In the genomic region with DNA sequence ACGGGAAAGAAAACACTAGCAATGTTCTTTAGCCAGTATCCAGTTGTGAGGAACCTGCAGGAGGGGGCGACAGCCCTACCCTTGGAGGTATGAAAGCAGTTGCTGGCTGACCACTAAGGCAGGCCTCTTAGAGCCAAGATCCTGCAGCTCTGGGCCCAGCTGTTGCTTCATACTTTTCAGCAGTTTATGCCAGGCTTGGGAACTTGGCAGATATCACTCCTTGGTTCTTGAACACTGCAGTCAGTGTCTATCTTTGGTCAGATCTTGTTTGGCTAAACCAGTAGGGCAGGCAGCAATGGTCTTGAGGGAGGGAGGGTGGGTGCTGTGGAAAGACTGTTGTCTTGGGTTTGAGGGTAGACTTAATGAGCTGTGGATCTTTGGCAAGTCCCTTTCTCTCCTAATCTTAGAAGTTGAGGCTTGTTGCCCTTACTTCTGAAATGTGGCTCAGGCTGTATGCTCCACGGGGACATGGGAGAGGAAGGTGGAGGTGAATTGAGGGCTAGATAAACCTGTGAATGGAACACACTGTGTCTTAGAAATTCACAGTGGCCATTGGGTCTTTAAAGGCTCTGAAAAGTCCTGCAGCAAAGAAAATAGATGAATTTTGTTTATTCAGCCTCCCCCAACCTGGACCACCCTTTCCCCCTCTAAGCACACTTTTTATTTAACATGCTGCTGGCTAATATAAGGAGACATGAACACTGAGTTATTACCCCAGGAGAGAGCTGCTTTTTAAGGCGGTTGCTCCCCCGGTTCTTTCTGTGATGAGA, we compare ENCODE assay signal across 19 cellular contexts. TPM values are rescaled to one million over a fixed set of nuclear protein-coding genes. Genes with fewer than 3 reads are reported as not detected.
A peak's percentile ranks its signal among the peaks of the same experiment; 100 is the strongest.
DNase-seq lines count a peak whose midpoint lies in the region; ATAC-seq, FAIRE-seq and TF ChIP-seq lines count a peak whose summit lies in the region.
"Had no signal": no experiment of that assay in that cellular context is flagged by ENCODE, and none has a peak within 500 bp of the region (broad histone marks: within the 10 kb centered on the region; RNA-seq: fewer than 3 reads in every experiment).

No MANE protein-coding gene starts in this region.

- no peak for DNase-seq in Right ventricle myocardium superior
- DNase-seq in left ventricle myocardium superior = no peak
- DNase-seq in K562 (ENCODE audit: extremely low read depth in 1 of 4, low spot score in 3 of 4) = no peak
- peak; percentile 10 for DNase-seq in medulla oblongata (ENCODE audit: extremely low spot score)
- DNase-seq in thoracic aorta (ENCODE audit: low spot score) = no peak
- DNase-seq in tibial nerve (ENCODE audit: low spot score in 2 of 2) = no peak
- DNase-seq in GM19239 (ENCODE audit: insufficient read length, low spot score) = no peak
- DNase-seq: activated naive CD4-positive, alpha-beta T cell treated with anti-CD3 and anti-CD28 coated beads, Interleukin-2, amount 50 U/mL, for 16 hours; GF-D8; immature natural killer cell; NCI-H1105; NK-92 treated with Interleukin-12 subunit alpha and Interleukin-12 subunit beta, amount 100 ng/mL, for 24 hours; stimulated activated naive B cell treated with anti-CD40 and anti-IgM and Interleukin-4, amounts not matched to agents 10 μg/mL and 1 μg/mL and 100 μg/mL, for 72 hours; T-helper 17 cell; uterus had no signal

- in situ Hi-C loops in K562 (cut with MboI) = no loop called here

- H3K27ac ChIP-seq in K562 (ENCODE audit: extremely low read depth, low read depth, low read length) (no peak overlapping the region), thoracic aorta (peak overlapping the region; percentile 72 to 74), tibial nerve (peak overlapping the region in 1 of 4 donors; percentile 45)
- H3K27ac ChIP-seq: neutrophil, uterus had no signal

- no peak overlapping the region for H2AFZ ChIP-seq in K562 (ENCODE audit: low read depth, low read length)

- ATAC-seq in Right ventricle myocardium superior (ENCODE audit: poor library complexity) = peak; percentile 41
- no peak for ATAC-seq in left ventricle myocardium superior
- ATAC-seq in K562 = no peak
- ATAC-seq in thoracic aorta (ENCODE audit: insufficient number of reproducible peaks, low FRiP score, low read depth) = peak; percentile 68
- no peak for ATAC-seq in HG03045 (IDR thresholded peaks at IDR 0.05; ENCODE audit: unreplicated experiment)
- ATAC-seq: activated CD4-positive, CD25-positive, alpha-beta regulatory T cell treated with anti-CD3 and anti-CD28 coated beads, Interleukin-2, amount 50 U/mL, for 24 hours; stimulated activated naive B cell treated with anti-CD40 and anti-IgM and Interleukin-4, amounts not matched to agents 10 μg/mL and 1 μg/mL and 100 μg/mL, for 72 hours; T-helper 17 cell had no signal

- CTCF ChIA-PET in K562 (lab: Yijun Ruan, JAX; ENCODE audit: low intra/inter-chr PET ratio) = no interaction called here

- no peak overlapping the region for H3K4me3 ChIP-seq in K562
- no peak overlapping the region for H3K4me3 ChIP-seq in thoracic aorta
- H3K4me3 ChIP-seq in tibial nerve = no peak overlapping the region
- H3K4me3 ChIP-seq: uterus had no signal

- peaks cover 1% of the 10 kb centered on the region; the same call in 1 of the 2 replicates for H4K20me1 ChIP-seq in K562 (replicated peaks; ENCODE audit: control insufficient read depth, insufficient read depth, low read length)

- intact Hi-C loops in Right ventricle myocardium superior (cut with DNase I) = no loop called here
- intact Hi-C loops in left ventricle myocardium superior (cut with micrococcal nuclease) = no loop called here
- intact Hi-C loops in K562 (cut with micrococcal nuclease) = no loop called here

- TF ChIP-seq EP300 in K562 (IDR thresholded peaks at IDR 0.05; ENCODE audit: low read length) (no peak), tibial nerve (IDR thresholded peaks at IDR 0.05) (no peak)

- FAIRE-seq in K562 (lab: Jason Lieb, UNC) (no peak), GM19239 (lab: Jason Lieb, UNC) (no peak)
- FAIRE-seq: endometrium had no signal

- POLR2A ChIA-PET in K562 (lab: Yijun Ruan, JAX) = interaction anchor here (0.7 kb wide), 1 partner anchor 56 kb away, joined by 3 read pairs; no protein-coding TSS in a partner anchor

- H3K79me2 ChIP-seq in K562 (ENCODE audit: control insufficient read depth, insufficient read depth, low read length) = no peaks in the 10 kb centered on the region

- no peak for TF ChIP-seq CTCF in K562 (IDR thresholded peaks at IDR 0.05 in 2 of 3, conservative IDR thresholded peaks at IDR 0.05 in 1 of 3; ENCODE audit: insufficient read depth in 2 of 3, low read depth in 1 of 3, low read length in 3 of 3)
- TF ChIP-seq CTCF in thoracic aorta (IDR thresholded peaks at IDR 0.05) = no peak
- no peak for TF ChIP-seq CTCF in tibial nerve (IDR thresholded peaks at IDR 0.05)

- H3K36me3 ChIP-seq in K562 (ENCODE audit: control insufficient read depth, insufficient read depth, low read length) = no peaks in the 10 kb centered on the region
- no peaks in the 10 kb centered on the region for H3K36me3 ChIP-seq in thoracic aorta
- H3K36me3 ChIP-seq in tibial nerve = peaks cover 0 to 6% (median 0%) of the 10 kb centered on the region in 3 donors
- H3K36me3 ChIP-seq: neutrophil, uterus had no signal

- H3K9me3 ChIP-seq in K562 (replicated peaks; ENCODE audit: control insufficient read depth, insufficient read depth, low read depth, low read length) (no peaks in the 10 kb centered on the region), thoracic aorta (no peaks in the 10 kb centered on the region), tibial nerve (no peaks in the 10 kb centered on the region)
- H3K9me3 ChIP-seq: neutrophil, uterus had no signal

- no TSS peak for BruUV-seq in K562 (replicated peaks; lab: Mats Ljungman, UMichigan)

- WGBS in K562 (ENCODE audit: insufficient coverage, low coverage, missing lambda C conversion rate) = 54% methylated on average over 5 of the region's 5 CpGs
- WGBS in tibial nerve, 2 donors = 79 to 86% methylated on average over 5 of the region's 5 CpGs

- H3K27me3 ChIP-seq in K562 (ENCODE audit: control insufficient read depth in 2 of 2, insufficient read depth in 2 of 2, low read length in 2 of 2) = no peaks in the 10 kb centered on the region
- H3K27me3 ChIP-seq in thoracic aorta (replicated peaks; ENCODE audit: insufficient read depth) = no peaks in the 10 kb centered on the region
- H3K27me3 ChIP-seq in tibial nerve = no peaks in the 10 kb centered on the region
- H3K27me3 ChIP-seq: neutrophil, uterus had no signal

- no peaks in the 10 kb centered on the region for H3K9me1 ChIP-seq in K562 (ENCODE audit: control insufficient read depth, insufficient read depth, low read length)

- H3K4me1 ChIP-seq in K562 (replicated peaks in 1 of 2; ENCODE audit: control insufficient read depth in 2 of 2, insufficient read depth in 2 of 2, low read length in 2 of 2) = no peaks in the 10 kb centered on the region
- peaks cover 38 to 56% of the 10 kb centered on the region in 2 donors for H3K4me1 ChIP-seq in thoracic aorta (ENCODE audit: control insufficient read depth in 1 of 2, low read depth in 2 of 2)
- H3K4me1 ChIP-seq in tibial nerve = peaks cover 0 to 38% (median 9%) of the 10 kb centered on the region in 4 donors

- no peak for TF ChIP-seq RAD21 in K562 (CRISPR knock-in tag; conservative IDR thresholded peaks at IDR 0.05 in 1 of 2, IDR thresholded peaks at IDR 0.05 in 1 of 2)

- TF ChIP-seq POLR2A in K562 (conservative IDR thresholded peaks at IDR 0.05) = no peak
- TF ChIP-seq POLR2A in tibial nerve (IDR thresholded peaks at IDR 0.05) = no peak

- H3K4me2 ChIP-seq in K562 (ENCODE audit: insufficient read depth, low read length) = no peak overlapping the region

- no peak overlapping the region for H3K9ac ChIP-seq in K562 (ENCODE audit: insufficient read depth in 1 of 2, low read depth in 2 of 2, low read length in 2 of 2)

TF ChIP-seq in K562, 482 proteins besides CTCF, POLR2A, EP300 and RAD21:
- TF ChIP-seq ZNF239 (CRISPR knock-in tag; IDR thresholded peaks at IDR 0.05) (peak; percentile 93), RBM22 (IDR thresholded peaks at IDR 0.05; ENCODE audit: low read depth, low read length, poor library complexity, severe bottlenecking) (no peak), TAL1 (IDR thresholded peaks at IDR 0.05) (no peak), ESRRA (IDR thresholded peaks at IDR 0.05; ENCODE audit: borderline replicate concordance, low read depth) (no peak), ILK (tag; IDR thresholded peaks at IDR 0.05; ENCODE audit: borderline replicate concordance, low read depth) (no peak), RBM25 (IDR thresholded peaks at IDR 0.05; ENCODE audit: low read depth, low read length, severe bottlenecking) (peak; percentile 45)

RNA-seq across cellular contexts. Expression of a gene that starts 37.5 kb away (rescaled TPM):
- total RNA-seq in Right ventricle myocardium superior = 2.0 TPM
- 1.5 TPM for total RNA-seq in left ventricle myocardium superior
- total RNA-seq in K562 (2011; cell fraction: chromatin; rRNA removed; ENCODE audit: low replicate concordance) = 5.9 and 8.1 TPM in 2 replicates
- 2.8 and 5.8 TPM in 2 replicates for total RNA-seq in K562 (2011; cell fraction: nucleolus; rRNA removed)
- total RNA-seq in K562 (2011; cell fraction: nucleoplasm; rRNA removed) = 4.7 and 6.1 TPM in 2 replicates
- 4.4 and 5.0 TPM in 2 replicates for total RNA-seq in K562 (2014; rRNA removed)
- total RNA-seq in K562 (2014; rRNA removed; fragmentation: Illumina TruSeq; extraction: Trizol) = 2.9 and 3.3 TPM in 2 replicates
- 3.4 and 4.0 TPM in 2 replicates for total RNA-seq in K562 (2015; rRNA removed; fragmentation: Illumina TruSeq; extraction: Trizol)
- 13.4 and 13.7 TPM in 2 replicates for total RNA-seq in K562 (2021)
- polyA plus RNA-seq in K562 (2011; rRNA removed) = 0.04 and 0.08 TPM in 2 replicates
- 0.06 and 0.09 TPM in 2 replicates for polyA plus RNA-seq in K562 (2011; cell fraction: cytosol; rRNA removed)
- polyA plus RNA-seq in K562 (2011; cell fraction: nucleus; rRNA removed) = 0.04 and 0.24 TPM in 2 replicates
- 7.5 and 7.8 TPM in 2 replicates for polyA plus RNA-seq in K562 (2012)
- polyA plus RNA-seq in K562 (2014; fragmentation: Illumina TruSeq; extraction: Trizol) = 8.8 and 9.2 TPM in 2 replicates
- polyA plus RNA-seq in K562 (2014; fragmentation: Nextera tagmentation; extraction: Ambion mirVana) = under 1 TPM; 0.22 to 0.32 TPM
- 4.6 and 5.3 TPM in 2 replicates for polyA plus RNA-seq in K562 (2014; rRNA removed)
- polyA minus RNA-seq in K562 (2011; rRNA and poly(A)+ RNA removed) = 0.07 TPM in 1 of 2 replicates, not detected in the other
- 0.36 TPM in 1 of 2 replicates, not detected in the other for polyA minus RNA-seq in K562 (2011; cell fraction: cytosol; rRNA and poly(A)+ RNA removed)
- polyA minus RNA-seq in K562 (2011; cell fraction: nucleus; rRNA and poly(A)+ RNA removed) = 0.27 TPM in 1 of 2 replicates, not detected in the other
- 10 to 100 TPM; 16.6 to 24.9 TPM for total RNA-seq in thoracic aorta
- 10 to 100 TPM in 1 of 4 donors, 1 to 10 TPM in 3; 7.3 to 11.6 (median 9.0) TPM for total RNA-seq in tibial nerve

Comparison
In these comparisons a context has a peak if more than half of its experiments do, and no peak if none do; other contexts are left out.
1. ATAC-seq: peak in Right ventricle myocardium superior (single experiment) and thoracic aorta (single experiment); none in left ventricle myocardium superior (single experiment), K562 (single experiment) and HG03045 (single experiment).